16 cellular contexts compared by ENCODE assay signal in the genomic region with DNA sequence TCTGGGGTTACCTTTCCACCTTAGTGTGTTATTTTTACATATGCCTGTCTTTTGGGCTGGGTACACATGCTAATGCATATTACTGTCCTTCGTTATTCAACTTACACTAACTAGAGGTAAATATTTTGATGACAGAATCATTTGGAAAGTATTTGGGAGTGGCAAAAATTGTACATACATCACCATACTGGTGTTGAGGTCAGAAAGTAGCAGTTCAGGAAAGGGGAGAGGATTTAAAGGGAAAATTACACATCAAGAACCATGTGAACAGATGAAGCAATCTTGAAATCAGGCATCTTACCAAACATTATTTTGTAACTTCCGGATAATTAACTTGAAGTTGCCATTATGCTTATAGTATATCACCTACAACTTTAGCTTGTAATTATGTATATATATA.
"Had no signal": no experiment of that assay in that cellular context is flagged by ENCODE, and none has a peak within 500 bp of the region (broad histone marks: within the 10 kb centered on the region; RNA-seq: fewer than 3 reads in every experiment).

No MANE protein-coding gene starts in this region.

- H3K4me3 ChIP-seq: body of pancreas, lower lobe of right lung, right lobe of liver had no signal

- ATAC-seq: activated CD8-positive, alpha-beta T cell treated with anti-CD3 and anti-CD28 coated beads, Interleukin-2, amount 10 ng/mL, durations not matched to agents 7 days and 5 days; activated naive CD4-positive, alpha-beta T cell treated with anti-CD3 and anti-CD28 coated beads, Interleukin-2, amount 50 U/mL, for 72 hours; activated T-cell treated with anti-CD3 and anti-CD28 coated beads, Interleukin-2, amount 50 U/mL, for 72 hours; body of pancreas; left colon; lower lobe of right lung; stimulated activated naive CD8-positive, alpha-beta T cell treated with anti-CD3 and anti-CD28 coated beads, Interleukin-15, Interleukin-2, amounts not matched to agents 100 U/mL and 50 U/mL, for 24 hours; WTC11 had no signal

- FAIRE-seq: TTC549 had no signal

- H3K27me3 ChIP-seq: body of pancreas, right lobe of liver had no signal

- H3K4me1 ChIP-seq: body of pancreas, lower lobe of right lung, right lobe of liver had no signal

- H3K9me3 ChIP-seq: body of pancreas, lower lobe of right lung, right lobe of liver had no signal

- H3K36me3 ChIP-seq: lower lobe of right lung, right lobe of liver had no signal

- DNase-seq: activated CD4-positive, alpha-beta T cell treated with anti-CD3 and anti-CD28 coated beads for 48 hours; activated CD8-positive, alpha-beta memory T cell treated with anti-CD3 and anti-CD28 coated beads, Interleukin-2, amount 50 U/mL, for 48 hours; activated CD8-positive, alpha-beta T cell treated with anti-CD3 and anti-CD28 coated beads, Interleukin-2, amount 10 ng/mL, durations not matched to agents 7 days and 5 days; activated gamma-delta T cell; activated T-cell treated with anti-CD3 and anti-CD28 coated beads, Interleukin-2, amount 50 U/mL, for 72 hours; amygdala; body of pancreas; effector memory CD4-positive, alpha-beta T cell; head of caudate nucleus; left colon; lower lobe of right lung; right lobe of liver; stimulated activated naive CD8-positive, alpha-beta T cell treated with anti-CD3 and anti-CD28 coated beads, Interleukin-15, Interleukin-2, amounts not matched to agents 100 U/mL and 50 U/mL, for 24 hours had no signal

- H3K27ac ChIP-seq: body of pancreas, lower lobe of right lung, right lobe of liver had no signal
